1 cellular context compared by ENCODE assay signal in the genomic region with DNA sequence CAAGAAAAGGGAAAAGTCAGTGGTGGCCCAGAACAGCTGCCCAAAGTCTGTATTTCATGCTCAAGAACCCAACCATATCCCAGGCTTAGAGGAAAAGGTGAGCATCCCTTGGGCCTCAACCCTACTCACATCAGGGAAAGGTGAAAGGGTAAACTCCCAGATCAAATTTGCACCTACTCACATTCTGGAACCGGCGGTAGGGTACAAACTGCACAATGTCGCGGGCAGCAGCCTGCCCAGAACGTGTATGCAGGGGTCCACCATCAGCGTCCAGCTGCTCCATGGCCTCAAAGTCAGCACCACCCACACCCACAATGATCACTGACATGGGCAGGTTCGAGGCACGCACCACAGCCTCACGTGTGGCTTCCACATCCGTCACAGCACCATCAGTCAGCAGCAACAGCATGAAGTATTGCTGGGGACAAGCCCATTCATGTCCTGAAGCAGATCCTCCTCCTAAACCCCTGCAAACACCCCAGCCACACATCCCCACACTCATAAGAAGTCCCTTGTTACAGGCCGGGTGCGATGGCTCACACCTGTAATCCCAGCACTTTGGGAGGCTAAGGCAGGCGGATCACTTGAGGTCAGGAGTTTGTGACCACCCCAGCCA.
TF ChIP-seq lines count a peak whose summit lies in the region.

No MANE protein-coding gene starts in this region.

TF ChIP-seq in HCT116, 20 proteins besides CTCF, POLR2A, EP300 and RAD21:
- TF ChIP-seq SP1 (IDR thresholded peaks at IDR 0.05; ENCODE audit: low read depth) (no peak), ELF1 (IDR thresholded peaks at IDR 0.05; ENCODE audit: borderline replicate concordance, low read depth) (no peak), ATF3 (IDR thresholded peaks at IDR 0.05) (no peak), EGR1 (IDR thresholded peaks at IDR 0.05; ENCODE audit: low read depth) (no peak), ZNF274 (IDR thresholded peaks at IDR 0.05; ENCODE audit: low read depth, low read length) (no peak), TCF7L2 (IDR thresholded peaks at IDR 0.05; ENCODE audit: borderline replicate concordance, extremely low read depth, insufficient read depth, insufficient read length) (no peak), SRF (IDR thresholded peaks at IDR 0.05; ENCODE audit: low read depth) (no peak), REST (IDR thresholded peaks at IDR 0.05; ENCODE audit: low read depth) (no peak)
- TF ChIP-seq, protein P1, sequence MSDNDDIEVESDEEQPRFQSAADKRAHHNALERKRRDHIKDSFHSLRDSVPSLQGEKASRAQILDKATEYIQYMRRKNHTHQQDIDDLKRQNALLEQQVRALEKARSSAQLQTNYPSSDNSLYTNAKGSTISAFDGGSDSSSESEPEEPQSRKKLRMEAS (IDR thresholded peaks at IDR 0.05): no peak
